In genomic region chr20:3777381-3777725, GRCh38 we compare ENCODE assay signal across 10 cellular contexts. TPM values are rescaled to one million over a fixed set of nuclear protein-coding genes. Genes with fewer than 3 reads are reported as not detected.
DNase-seq lines count a peak whose midpoint lies in the region; ATAC-seq and FAIRE-seq lines count a peak whose summit lies in the region.
"Had no signal": no experiment of that assay in that cellular context is flagged by ENCODE, and none has a peak within 500 bp of the region (broad histone marks: within the 10 kb centered on the region; RNA-seq: fewer than 3 reads in every experiment).

No MANE protein-coding gene starts in this region.

- ATAC-seq in GM21529 (IDR thresholded peaks at IDR 0.05; ENCODE audit: unreplicated experiment) (peak; percentile 10), HG02610 (IDR thresholded peaks at IDR 0.05; ENCODE audit: unreplicated experiment) (no peak)

- H3K36me3 Mint-ChIP-seq in activated T-helper 1 cell treated with anti-CD3 and anti-CD28 coated beads, Interleukin-12 subunit alpha, Interleukin-12 subunit beta, Interleukin-2, Interleukin-4 antibody, amounts not matched to agents 30 ng/mL and 10 ng/mL and 1 ng/mL, durations not matched to agents 14 hours and 24 hours and 36 hours (ENCODE audit: low read depth) = no peaks in the 10 kb centered on the region

- no peaks in the 10 kb centered on the region for H3K36me3 ChIP-seq in iPS-18a (ENCODE audit: control insufficient read depth, low read depth, low read length)
- H3K36me3 ChIP-seq in small intestine (ENCODE audit: control insufficient read depth in 2 of 2, insufficient read depth in 2 of 2, low read length in 2 of 2) = no peaks in the 10 kb centered on the region

- H3K9me3 ChIP-seq in iPS-18a (ENCODE audit: control insufficient read depth, low read depth, low read length) (no peaks in the 10 kb centered on the region), small intestine (ENCODE audit: control insufficient read depth, low read depth) (no peaks in the 10 kb centered on the region)

- H3K9ac ChIP-seq in iPS-18a (ENCODE audit: low read length) = no peak overlapping the region

- H3K4me3 ChIP-seq in iPS-18a (ENCODE audit: low read length) = peak overlapping the region; percentile 71
- H3K4me3 ChIP-seq in small intestine (ENCODE audit: low read depth in 1 of 2, low read length in 2 of 2) = peak overlapping the region; percentile 34 to 62

- DNase-seq in activated T-helper 1 cell treated with anti-CD3 and anti-CD28 coated beads, Interleukin-12 subunit alpha, Interleukin-12 subunit beta, Interleukin-2, Interleukin-4 antibody, amounts not matched to agents 30 ng/mL and 10 ng/mL and 1 ng/mL, durations not matched to agents 14 hours and 24 hours and 36 hours (ENCODE audit: low spot score) = no peak
- no peak for DNase-seq in small intestine
- no peak for DNase-seq in NCI-H2029 treated with DMSO at 0.1 percent for 48 hours (lab: John Stamatoyannopoulos, UW)
- DNase-seq in effector CD8-positive, alpha-beta T cell (lab: John Stamatoyannopoulos, UW) = no peak
- DNase-seq in NCI-H82 (lab: John Stamatoyannopoulos, UW) = no peak

- no peak overlapping the region for H3K27ac Mint-ChIP-seq in activated T-helper 1 cell treated with anti-CD3 and anti-CD28 coated beads, Interleukin-12 subunit alpha, Interleukin-12 subunit beta, Interleukin-2, Interleukin-4 antibody, amounts not matched to agents 30 ng/mL and 10 ng/mL and 1 ng/mL, durations not matched to agents 14 hours and 24 hours and 36 hours

- H3K9me3 Mint-ChIP-seq in activated T-helper 1 cell treated with anti-CD3 and anti-CD28 coated beads, Interleukin-12 subunit alpha, Interleukin-12 subunit beta, Interleukin-2, Interleukin-4 antibody, amounts not matched to agents 30 ng/mL and 10 ng/mL and 1 ng/mL, durations not matched to agents 14 hours and 24 hours and 36 hours = peaks cover 8% of the 10 kb centered on the region

- H3K4me3 Mint-ChIP-seq in activated T-helper 1 cell treated with anti-CD3 and anti-CD28 coated beads, Interleukin-12 subunit alpha, Interleukin-12 subunit beta, Interleukin-2, Interleukin-4 antibody, amounts not matched to agents 30 ng/mL and 10 ng/mL and 1 ng/mL, durations not matched to agents 14 hours and 24 hours and 36 hours = peak overlapping the region; percentile 75

- H3K4me1 ChIP-seq in iPS-18a (ENCODE audit: control insufficient read depth, low read depth, low read length) = peaks cover 4% of the 10 kb centered on the region
- H3K4me1 ChIP-seq in small intestine (ENCODE audit: control insufficient read depth in 2 of 2, insufficient read depth in 1 of 2, low read depth in 1 of 2, low read length in 1 of 2) = peaks cover 0 to 5% of the 10 kb centered on the region in 2 donors

- FAIRE-seq in small intestine (lab: Jason Lieb, UNC) = no peak

- 9 to 11% (median 10%) methylated on average over 16 of the region's 16 CpGs for WGBS in small intestine, 3 donors

- intact Hi-C loops in activated T-helper 1 cell treated with anti-CD3 and anti-CD28 coated beads, Interleukin-12 subunit alpha, Interleukin-12 subunit beta, Interleukin-2, Interleukin-4 antibody, amounts not matched to agents 30 ng/mL and 10 ng/mL and 1 ng/mL, durations not matched to agents 14 hours and 24 hours and 36 hours (cut with micrococcal nuclease) = loop anchor here (1.0 to 5.0 kb wide), 2 partner anchors 9 to 130 kb away; no protein-coding TSS in a partner anchor

- peaks cover 25% of the 10 kb centered on the region for H3K4me1 Mint-ChIP-seq in activated T-helper 1 cell treated with anti-CD3 and anti-CD28 coated beads, Interleukin-12 subunit alpha, Interleukin-12 subunit beta, Interleukin-2, Interleukin-4 antibody, amounts not matched to agents 30 ng/mL and 10 ng/mL and 1 ng/mL, durations not matched to agents 14 hours and 24 hours and 36 hours (ENCODE audit: low read depth)

- H3K27me3 Mint-ChIP-seq in activated T-helper 1 cell treated with anti-CD3 and anti-CD28 coated beads, Interleukin-12 subunit alpha, Interleukin-12 subunit beta, Interleukin-2, Interleukin-4 antibody, amounts not matched to agents 30 ng/mL and 10 ng/mL and 1 ng/mL, durations not matched to agents 14 hours and 24 hours and 36 hours (ENCODE audit: insufficient read depth) = peaks cover 29% of the 10 kb centered on the region

- H3K27ac ChIP-seq in iPS-18a (ENCODE audit: low read length) = no peak overlapping the region
- H3K27ac ChIP-seq in small intestine (ENCODE audit: low read depth in 1 of 2, low read length in 1 of 2) = no peak overlapping the region

- H3K27me3 ChIP-seq in iPS-18a (ENCODE audit: control insufficient read depth, insufficient read depth, low read length) (peaks cover 47% of the 10 kb centered on the region), small intestine (ENCODE audit: control insufficient read depth in 2 of 2, insufficient read depth in 2 of 2, low read length in 2 of 2) (no peaks in the 10 kb centered on the region)

RNA-seq across cellular contexts. Expression of gene SPEF1, which starts 3.9 kb away (rescaled TPM):
- total RNA-seq in activated T-helper 1 cell treated with anti-CD3 and anti-CD28 coated beads, Interleukin-12 subunit alpha, Interleukin-12 subunit beta, Interleukin-2, Interleukin-4 antibody, amounts not matched to agents 30 ng/mL and 10 ng/mL and 1 ng/mL, durations not matched to agents 14 hours and 24 hours and 36 hours = 0.12 TPM in 1 of 2 replicates, not detected in the other
- under 1 TPM in 1 of 3 donors, not detected in 2; 0.06 TPM for polyA plus RNA-seq in small intestine
- total RNA-seq: glomerular endothelial cell, RPMI7951 had no signal

RNA-seq across cellular contexts. Expression of gene CENPB, which starts 9.2 kb away (rescaled TPM):
- total RNA-seq in activated T-helper 1 cell treated with anti-CD3 and anti-CD28 coated beads, Interleukin-12 subunit alpha, Interleukin-12 subunit beta, Interleukin-2, Interleukin-4 antibody, amounts not matched to agents 30 ng/mL and 10 ng/mL and 1 ng/mL, durations not matched to agents 14 hours and 24 hours and 36 hours = 72.3 and 80.2 TPM in 2 replicates
- 10 to 100 TPM; 60.4 to 73.2 (median 60.5) TPM for polyA plus RNA-seq in small intestine

RNA-seq across cellular contexts. Expression of gene ADISSP, which starts 9.8 kb away (rescaled TPM):
- total RNA-seq in activated T-helper 1 cell treated with anti-CD3 and anti-CD28 coated beads, Interleukin-12 subunit alpha, Interleukin-12 subunit beta, Interleukin-2, Interleukin-4 antibody, amounts not matched to agents 30 ng/mL and 10 ng/mL and 1 ng/mL, durations not matched to agents 14 hours and 24 hours and 36 hours = 55.5 and 64.6 TPM in 2 replicates
- polyA plus RNA-seq in small intestine = 10 to 100 TPM in 2 of 3 donors, 1 to 10 TPM in 1; 5.8 to 38.4 (median 14.3) TPM

RNA-seq across cellular contexts. Expression of gene CDC25B, which starts 18.8 kb away (rescaled TPM):
- 71.7 and 76.2 TPM in 2 replicates for total RNA-seq in activated T-helper 1 cell treated with anti-CD3 and anti-CD28 coated beads, Interleukin-12 subunit alpha, Interleukin-12 subunit beta, Interleukin-2, Interleukin-4 antibody, amounts not matched to agents 30 ng/mL and 10 ng/mL and 1 ng/mL, durations not matched to agents 14 hours and 24 hours and 36 hours
- 10 to 100 TPM; 15.7 to 53.8 (median 15.9) TPM for polyA plus RNA-seq in small intestine

RNA-seq across cellular contexts. Expression of gene AP5S1, which starts 43.0 kb away (rescaled TPM):
- total RNA-seq in activated T-helper 1 cell treated with anti-CD3 and anti-CD28 coated beads, Interleukin-12 subunit alpha, Interleukin-12 subunit beta, Interleukin-2, Interleukin-4 antibody, amounts not matched to agents 30 ng/mL and 10 ng/mL and 1 ng/mL, durations not matched to agents 14 hours and 24 hours and 36 hours = 14.9 and 15.0 TPM in 2 replicates
- polyA plus RNA-seq in small intestine = 10 to 100 TPM; 11.6 to 14.7 (median 12.4) TPM
